9 cellular contexts compared by ENCODE assay signal in genomic region chr22:50148991-50149721, GRCh38. TPM values are rescaled to one million over a fixed set of nuclear protein-coding genes. Genes with fewer than 3 reads are reported as not detected.
DNase-seq lines count a peak whose midpoint lies in the region; ATAC-seq and TF ChIP-seq lines count a peak whose summit lies in the region.
"Had no signal": no experiment of that assay in that cellular context is flagged by ENCODE, and none has a peak within 500 bp of the region (broad histone marks: within the 10 kb centered on the region; RNA-seq: fewer than 3 reads in every experiment).

No MANE protein-coding gene starts in this region.

- ATAC-seq in stimulated activated effector memory CD8-positive, alpha-beta T cell treated with anti-CD3 and anti-CD28 coated beads, Interleukin-12 subunit alpha, Interleukin-12 subunit beta, amount 100 ng/mL, for 72 hours: peak; percentile 91
- ATAC-seq in HG02870 (IDR thresholded peaks at IDR 0.05; ENCODE audit: unreplicated experiment): no peak

- no peak overlapping the region for H3K4me3 Mint-ChIP-seq in stimulated activated effector memory CD8-positive, alpha-beta T cell treated with anti-CD3 and anti-CD28 coated beads, Interleukin-12 subunit alpha, Interleukin-12 subunit beta, amount 100 ng/mL, for 72 hours
- H3K4me3 Mint-ChIP-seq: stimulated activated naive CD8-positive, alpha-beta T cell treated with anti-CD3 and anti-CD28 coated beads, Interleukin-15, Interleukin-2, amounts not matched to agents 100 ng/mL and 50 ng/mL, for 24 hours had no signal

- H3K9me3 Mint-ChIP-seq in stimulated activated effector memory CD8-positive, alpha-beta T cell treated with anti-CD3 and anti-CD28 coated beads, Interleukin-12 subunit alpha, Interleukin-12 subunit beta, amount 100 ng/mL, for 72 hours: no peaks in the 10 kb centered on the region
- H3K9me3 Mint-ChIP-seq: stimulated activated naive CD8-positive, alpha-beta T cell treated with anti-CD3 and anti-CD28 coated beads, Interleukin-15, Interleukin-2, amounts not matched to agents 100 ng/mL and 50 ng/mL, for 24 hours had no signal

- DNase-seq in AG10803 (ENCODE audit: low read depth): peak; percentile 16
- peak; percentile 93 for DNase-seq in GM19240 (ENCODE audit: insufficient read length, low spot score)
- peak; percentile 46 for DNase-seq in NCI-H526 treated with DMSO at 0.1 percent for 48 hours (lab: John Stamatoyannopoulos, UW)
- DNase-seq in activated CD4-positive, alpha-beta T cell treated with anti-CD3 and anti-CD28 coated beads, Interleukin-2, amount 50 U/mL, for 24 hours (ENCODE audit: low read depth in 1 of 2, low spot score in 1 of 2): peak; percentile 51 to 52
- peak; percentile 62 for DNase-seq in effector CD4-positive, alpha-beta T cell
- DNase-seq in myocyte (ENCODE audit: low read depth): peak; percentile 53
- peak; percentile 58 to 81 for DNase-seq in stimulated activated effector memory CD8-positive, alpha-beta T cell treated with anti-CD3 and anti-CD28 coated beads, Interleukin-12 subunit alpha, Interleukin-12 subunit beta, amount 100 ng/mL, for 72 hours (ENCODE audit: low spot score in 2 of 2)

- H3K36me3 Mint-ChIP-seq in stimulated activated effector memory CD8-positive, alpha-beta T cell treated with anti-CD3 and anti-CD28 coated beads, Interleukin-12 subunit alpha, Interleukin-12 subunit beta, amount 100 ng/mL, for 72 hours: no peaks in the 10 kb centered on the region

- H3K27ac Mint-ChIP-seq in stimulated activated effector memory CD8-positive, alpha-beta T cell treated with anti-CD3 and anti-CD28 coated beads, Interleukin-12 subunit alpha, Interleukin-12 subunit beta, amount 100 ng/mL, for 72 hours: no peak overlapping the region
- H3K27ac Mint-ChIP-seq: stimulated activated naive CD8-positive, alpha-beta T cell treated with anti-CD3 and anti-CD28 coated beads, Interleukin-15, Interleukin-2, amounts not matched to agents 100 ng/mL and 50 ng/mL, for 24 hours had no signal

- no peak overlapping the region for H3K4me3 ChIP-seq in AG10803 (ENCODE audit: low read length)

- TF ChIP-seq CTCF in AG10803 (conservative IDR thresholded peaks at IDR 0.05; ENCODE audit: low read length): peak; percentile 58

- peaks cover 8% of the 10 kb centered on the region for H3K4me1 Mint-ChIP-seq in stimulated activated effector memory CD8-positive, alpha-beta T cell treated with anti-CD3 and anti-CD28 coated beads, Interleukin-12 subunit alpha, Interleukin-12 subunit beta, amount 100 ng/mL, for 72 hours

RNA-seq across cellular contexts. Expression of gene PANX2, which starts 21.4 kb away (rescaled TPM):
- total RNA-seq in myocyte: 0.08 and 0.26 TPM in 2 replicates
- polyA plus RNA-seq in myocyte (2012): 1.3 TPM

RNA-seq across cellular contexts. Expression of gene TRABD, which starts 36.6 kb away (rescaled TPM):
- total RNA-seq in myocyte: 16.3 and 26.3 TPM in 2 replicates
- polyA plus RNA-seq in myocyte (2012): 21.4 TPM

RNA-seq across cellular contexts. Expression of gene SELENOO, which starts 51.7 kb away (rescaled TPM):
- 30.8 and 34.4 TPM in 2 replicates for total RNA-seq in myocyte
- polyA plus RNA-seq in myocyte (2012): 21.6 TPM

RNA-seq across cellular contexts. Expression of gene MOV10L1, which starts 59.4 kb away (rescaled TPM):
- 0.16 and 0.83 TPM in 2 replicates for total RNA-seq in myocyte
- 1.1 TPM for polyA plus RNA-seq in myocyte (2012)

Comparison
In these comparisons a context has a peak if more than half of its experiments do, and no peak if none do; other contexts are left out.
1. DNase-seq: peak in every context shown above with its lines; median percentile 93 in GM19240; 70 in stimulated activated effector memory CD8-positive, alpha-beta T cell treated with anti-CD3 and anti-CD28 coated beads, Interleukin-12 subunit alpha, Interleukin-12 subunit beta, amount 100 ng/mL, for 72 hours; 62 in effector CD4-positive, alpha-beta T cell; 53 in myocyte; 52 in activated CD4-positive, alpha-beta T cell treated with anti-CD3 and anti-CD28 coated beads, Interleukin-2, amount 50 U/mL, for 24 hours; 46 in NCI-H526 treated with DMSO at 0.1 percent for 48 hours; 16 in AG10803.